In the genomic region with DNA sequence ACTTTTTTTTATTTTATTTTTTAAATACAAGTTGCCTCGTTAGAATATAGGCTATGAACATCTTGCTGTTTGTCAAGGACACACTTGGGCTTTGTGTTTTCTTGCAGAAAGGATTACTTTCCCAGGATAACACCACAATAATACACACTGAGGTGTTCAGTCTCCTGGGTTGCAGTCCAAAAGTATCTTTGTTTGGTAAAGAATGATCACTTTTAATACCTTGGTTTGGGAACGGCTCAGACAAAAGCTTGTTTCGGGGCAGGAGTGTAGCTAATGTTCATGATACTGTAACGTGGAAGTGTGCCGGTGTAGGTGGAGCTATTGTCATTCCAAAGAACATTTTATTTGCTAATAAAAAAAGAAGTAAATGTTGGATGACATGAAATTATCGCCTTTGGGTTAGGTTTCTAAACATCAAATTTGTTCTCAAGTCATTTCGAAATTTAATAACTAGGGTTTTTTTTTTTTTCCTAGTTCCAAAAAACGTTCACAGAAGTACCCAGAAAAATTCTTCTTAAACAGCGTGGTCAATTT, we compare ENCODE assay signal across 8 cellular contexts. TPM values are rescaled to one million over a fixed set of nuclear protein-coding genes. Genes with fewer than 3 reads are reported as not detected.
DNase-seq lines count a peak whose midpoint lies in the region; ATAC-seq, FAIRE-seq and TF ChIP-seq lines count a peak whose summit lies in the region.

No MANE protein-coding gene starts in this region.

- TF ChIP-seq CTCF in KMS-11 (conservative IDR thresholded peaks at IDR 0.05; ENCODE audit: low read depth, low read length): no peak
- TF ChIP-seq CTCF in bronchial epithelial cell (IDR thresholded peaks at IDR 0.05; ENCODE audit: insufficient read depth, low read length, severe bottlenecking): no peak

- ATAC-seq in GM19351 (IDR thresholded peaks at IDR 0.05; ENCODE audit: unreplicated experiment) (no peak), GM18861 (IDR thresholded peaks at IDR 0.05; ENCODE audit: unreplicated experiment) (no peak)

- H3K4me3 ChIP-seq in ACC112 (ENCODE audit: low read depth, low read length) (peak overlapping the region; percentile 89), KMS-11 (IDR thresholded peaks at IDR 0.05; ENCODE audit: insufficient read depth, low read depth, low read length) (no peak overlapping the region), bronchial epithelial cell (ENCODE audit: low read depth, low read length) (peak overlapping the region; percentile 71), mucosa of rectum (ENCODE audit: low read length in 2 of 2) (peak overlapping the region; percentile 62 to 93)

- no peak for DNase-seq in bronchial epithelial cell (ENCODE audit: low read depth)
- DNase-seq in KG1 (lab: John Stamatoyannopoulos, UW): no peak
- DNase-seq in ureter (ENCODE audit: low spot score): no peak

- H3K27me3 ChIP-seq in ACC112 (ENCODE audit: insufficient read depth, low read length): no peaks in the 10 kb centered on the region
- H3K27me3 ChIP-seq in KMS-11 (ENCODE audit: insufficient read depth, low read depth): no peaks in the 10 kb centered on the region
- H3K27me3 ChIP-seq in bronchial epithelial cell (ENCODE audit: control insufficient read depth, insufficient read depth, low read length): no peaks in the 10 kb centered on the region
- H3K27me3 ChIP-seq in mucosa of rectum (ENCODE audit: control insufficient read depth in 2 of 2, insufficient read depth in 2 of 2, low read length in 2 of 2): no peaks in the 10 kb centered on the region

- H3K9me3 ChIP-seq in mucosa of rectum (ENCODE audit: control insufficient read depth in 2 of 2, low read length in 2 of 2): no peaks in the 10 kb centered on the region

- H4K20me1 ChIP-seq in KMS-11 (ENCODE audit: insufficient read depth): peaks cover 56% of the 10 kb centered on the region

- H3K4me2 ChIP-seq in KMS-11: peak overlapping the region; percentile 97

- H3K4me1 ChIP-seq in ACC112 (ENCODE audit: control insufficient read depth, insufficient read depth, low read length, unreplicated experiment): peaks cover 43% of the 10 kb centered on the region
- peaks cover 40% of the 10 kb centered on the region for H3K4me1 ChIP-seq in KMS-11 (ENCODE audit: low read depth, poor library complexity, severe bottlenecking)
- peaks cover 28 to 31% of the 10 kb centered on the region in 2 donors for H3K4me1 ChIP-seq in mucosa of rectum (ENCODE audit: control insufficient read depth in 2 of 2, insufficient read depth in 2 of 2, low read length in 2 of 2)

- H3K27ac ChIP-seq in ACC112 (ENCODE audit: low read depth, low read length) (peak overlapping the region; percentile 83; the same call in 1 of the 2 replicates), KMS-11 (peak overlapping the region; percentile 69; the same call in 1 of the 2 replicates), mucosa of rectum (ENCODE audit: low read depth in 2 of 2, low read length in 2 of 2) (peak overlapping the region; percentile 89 to 98)

- H3K79me2 ChIP-seq in ACC112 (ENCODE audit: control insufficient read depth, insufficient read depth, low read length, unreplicated experiment) (peaks cover 68% of the 10 kb centered on the region), KMS-11 (ENCODE audit: insufficient read depth, low read depth) (peaks cover 62% of the 10 kb centered on the region)

- H3K36me3 ChIP-seq in ACC112 (ENCODE audit: insufficient read depth, low read length) (peaks cover 26% of the 10 kb centered on the region), KMS-11 (ENCODE audit: insufficient read depth) (peaks cover 3% of the 10 kb centered on the region; the same call in 1 of the 2 replicates), bronchial epithelial cell (ENCODE audit: control insufficient read depth, insufficient read depth, low read length) (peaks cover 8% of the 10 kb centered on the region), mucosa of rectum (ENCODE audit: control insufficient read depth in 2 of 2, insufficient read depth in 2 of 2, low read length in 2 of 2) (peaks cover 7 to 14% of the 10 kb centered on the region in 2 donors)

- FAIRE-seq in bronchial epithelial cell (lab: Jason Lieb, UNC): no peak

- H3K9ac ChIP-seq in KMS-11 (peak overlapping the region; percentile 97; the same call in 1 of the 2 replicates), mucosa of rectum (ENCODE audit: low read depth in 1 of 2, low read length in 2 of 2) (peak overlapping the region; percentile 94 to 98)

- no peak overlapping the region for H2AFZ ChIP-seq in ACC112 (ENCODE audit: low read length, unreplicated experiment)
- no peak overlapping the region for H2AFZ ChIP-seq in KMS-11 (ENCODE audit: low read depth)

RNA-seq across cellular contexts. Expression of a gene that starts 1.2 kb away (rescaled TPM):
- 370 and 440 TPM in 2 replicates for total RNA-seq in bronchial epithelial cell
- total RNA-seq in ureter: 237 TPM

RNA-seq across cellular contexts. Expression of a gene that starts 34.5 kb away (rescaled TPM):
- total RNA-seq in bronchial epithelial cell: 0.26 and 1.8 TPM in 2 replicates
- 4.7 TPM for total RNA-seq in ureter
